19 cellular contexts compared by ENCODE assay signal in genomic region chr6:157586476-157587126, GRCh38.
DNase-seq lines count a peak whose midpoint lies in the region; ATAC-seq and TF ChIP-seq lines count a peak whose summit lies in the region.
"Had no signal": no experiment of that assay in that cellular context is flagged by ENCODE, and none has a peak within 500 bp of the region (broad histone marks: within the 10 kb centered on the region; RNA-seq: fewer than 3 reads in every experiment).

No MANE protein-coding gene starts in this region.

- DNase-seq in HuH-7 (ENCODE audit: low spot score) (peak; percentile 43), hepatocyte (ENCODE audit: low spot score) (no peak), smooth muscle cell (lab: John Stamatoyannopoulos, UW; ENCODE audit: unreplicated experiment) (no peak), NOMO-1 (lab: John Stamatoyannopoulos, UW; ENCODE audit: unreplicated experiment in 2 of 2) (no peak)
- DNase-seq in activated CD4-positive, alpha-beta T cell treated with anti-CD3 and anti-CD28 coated beads, Interleukin-2, amount 10 ng/mL, durations not matched to agents 7 days and 5 days = no peak
- DNase-seq: DMS79 treated with DMSO at 0.1 percent for 48 hours, IMR-90, NCI-H1105 treated with DMSO at 0.1 percent for 48 hours, NCI-H2029 treated with DMSO at 0.1 percent for 48 hours, NCI-H226, NCI-H524, Peyer's patch had no signal

- ATAC-seq in HG03025 (IDR thresholded peaks at IDR 0.05; ENCODE audit: low FRiP score, unreplicated experiment) = no peak
- no peak for ATAC-seq in HG03095 (IDR thresholded peaks at IDR 0.05; ENCODE audit: unreplicated experiment)

- TF ChIP-seq CTCF in hepatocyte (IDR thresholded peaks at IDR 0.05; ENCODE audit: poor library complexity) (no peak), smooth muscle cell (IDR thresholded peaks at IDR 0.05; ENCODE audit: borderline replicate concordance, insufficient read depth, poor library complexity, severe bottlenecking) (no peak)

- H3K27ac ChIP-seq in hepatocyte (peak overlapping the region; percentile 86), smooth muscle cell (ENCODE audit: low read depth) (no peak overlapping the region)
- H3K27ac ChIP-seq: HL-60, KMS-11 had no signal

- no peak overlapping the region for H3K4me3 Mint-ChIP-seq in activated CD4-positive, alpha-beta T cell treated with anti-CD3 and anti-CD28 coated beads, Interleukin-2, amount 10 ng/mL, durations not matched to agents 7 days and 5 days
- H3K4me3 Mint-ChIP-seq: B cell, CD14-positive monocyte had no signal

- H2AFZ ChIP-seq in hepatocyte (peak overlapping the region; percentile 45), smooth muscle cell (ENCODE audit: low read depth) (no peak overlapping the region)

- no peaks in the 10 kb centered on the region for H3K36me3 ChIP-seq in hepatocyte (replicated peaks; ENCODE audit: insufficient read depth, low read depth)
- H3K36me3 ChIP-seq in mucosa of stomach (ENCODE audit: control insufficient read depth, insufficient read depth, low read length) = peaks cover 5% of the 10 kb centered on the region
- no peaks in the 10 kb centered on the region for H3K36me3 ChIP-seq in smooth muscle cell (ENCODE audit: low read depth)
- H3K36me3 ChIP-seq: Peyer's patch had no signal

- H3K36me3 Mint-ChIP-seq in activated CD4-positive, alpha-beta T cell treated with anti-CD3 and anti-CD28 coated beads, Interleukin-2, amount 10 ng/mL, durations not matched to agents 7 days and 5 days (ENCODE audit: low read depth) = peaks cover 33% of the 10 kb centered on the region

- H3K9ac ChIP-seq in mucosa of stomach (ENCODE audit: low read length) (peak overlapping the region; percentile 11), smooth muscle cell (ENCODE audit: low read depth) (no peak overlapping the region)
- H3K9ac ChIP-seq: KMS-11 had no signal

- peaks cover 3% of the 10 kb centered on the region for H3K27me3 Mint-ChIP-seq in activated CD4-positive, alpha-beta T cell treated with anti-CD3 and anti-CD28 coated beads, Interleukin-2, amount 10 ng/mL, durations not matched to agents 7 days and 5 days
- H3K27me3 Mint-ChIP-seq: B cell had no signal

- H3K4me3 ChIP-seq in hepatocyte (no peak overlapping the region), mucosa of stomach (ENCODE audit: low read length) (no peak overlapping the region), smooth muscle cell (peak overlapping the region; percentile 13)
- H3K4me3 ChIP-seq: Peyer's patch had no signal

- CTCF ChIA-PET in activated CD4-positive, alpha-beta T cell treated with anti-CD3 and anti-CD28 coated beads, Interleukin-2, amount 10 ng/mL, durations not matched to agents 7 days and 5 days (lab: Charles Lee) = interaction anchor here (1.0 to 1.7 kb wide), 3 partner anchors 16 to 59 kb away, joined by 3 to 4 read pairs (median 3); no protein-coding TSS in a partner anchor

- no peak overlapping the region for H3K27ac Mint-ChIP-seq in activated CD4-positive, alpha-beta T cell treated with anti-CD3 and anti-CD28 coated beads, Interleukin-2, amount 10 ng/mL, durations not matched to agents 7 days and 5 days
- H3K27ac Mint-ChIP-seq: B cell had no signal

- H3K9me3 ChIP-seq in hepatocyte (ENCODE audit: low read depth) (peaks cover 9% of the 10 kb centered on the region), mucosa of stomach (ENCODE audit: control insufficient read depth, low read length) (no peaks in the 10 kb centered on the region), smooth muscle cell (replicated peaks; ENCODE audit: low read depth) (no peaks in the 10 kb centered on the region)

- peaks cover 11% of the 10 kb centered on the region for H3K79me2 ChIP-seq in hepatocyte
- H3K79me2 ChIP-seq in smooth muscle cell (ENCODE audit: low read depth) = no peaks in the 10 kb centered on the region

- H4K20me1 ChIP-seq in hepatocyte (ENCODE audit: insufficient read depth, poor library complexity, severe bottlenecking) (no peaks in the 10 kb centered on the region), smooth muscle cell (ENCODE audit: low read depth) (no peaks in the 10 kb centered on the region)

- H3K4me2 ChIP-seq in hepatocyte (peak overlapping the region; percentile 47), smooth muscle cell (no peak overlapping the region)
- H3K4me2 ChIP-seq: KMS-11 had no signal

- H3K9me2 ChIP-seq in hepatocyte (replicated peaks; ENCODE audit: insufficient read depth) = no peaks in the 10 kb centered on the region

- H3K4me1 ChIP-seq in hepatocyte (ENCODE audit: insufficient read depth) (peaks cover 22% of the 10 kb centered on the region), mucosa of stomach (ENCODE audit: control insufficient read depth, insufficient read depth, low read length) (peaks cover 20% of the 10 kb centered on the region), smooth muscle cell (ENCODE audit: low read depth) (peaks cover 9% of the 10 kb centered on the region)
- H3K4me1 ChIP-seq: Peyer's patch had no signal

- H3F3A ChIP-seq in smooth muscle cell (ENCODE audit: low read depth) = no peaks in the 10 kb centered on the region

- POLR2A ChIA-PET in activated CD4-positive, alpha-beta T cell treated with anti-CD3 and anti-CD28 coated beads, Interleukin-2, amount 10 ng/mL, durations not matched to agents 7 days and 5 days (lab: Charles Lee) = no interaction called here

- peaks cover 13% of the 10 kb centered on the region for H3K4me1 Mint-ChIP-seq in activated CD4-positive, alpha-beta T cell treated with anti-CD3 and anti-CD28 coated beads, Interleukin-2, amount 10 ng/mL, durations not matched to agents 7 days and 5 days
- H3K4me1 Mint-ChIP-seq: CD14-positive monocyte had no signal

- peaks cover 31% of the 10 kb centered on the region for H3K9me3 Mint-ChIP-seq in activated CD4-positive, alpha-beta T cell treated with anti-CD3 and anti-CD28 coated beads, Interleukin-2, amount 10 ng/mL, durations not matched to agents 7 days and 5 days

- H3K27me3 ChIP-seq in hepatocyte (no peaks in the 10 kb centered on the region), mucosa of stomach (ENCODE audit: control insufficient read depth, insufficient read depth, low read length) (no peaks in the 10 kb centered on the region), smooth muscle cell (ENCODE audit: low read depth) (no peaks in the 10 kb centered on the region)
- H3K27me3 ChIP-seq: Peyer's patch had no signal

- WGBS in hepatocyte (ENCODE audit: low lambda C conversion rate, missing lambda C conversion rate) = 56% methylated on average over 8 of the region's 8 CpGs
- 93% methylated on average over 8 of the region's 8 CpGs for WGBS in smooth muscle cell (ENCODE audit: low lambda C conversion rate)
